In genomic region chr3:189626286-189626685, GRCh38 we compare ENCODE assay signal across 1 cellular context.
TF ChIP-seq lines count a peak whose summit lies in the region.

No MANE protein-coding gene starts in this region.

TF ChIP-seq in H1, 55 proteins besides CTCF, POLR2A, EP300 and RAD21:
- TF ChIP-seq CBX5 (IDR thresholded peaks at IDR 0.05; ENCODE audit: low read depth, low read length) (no peak), TCF12 (IDR thresholded peaks at IDR 0.05; ENCODE audit: low read depth, low read length) (no peak), JUND (IDR thresholded peaks at IDR 0.05; ENCODE audit: low read length) (no peak), GABPA (IDR thresholded peaks at IDR 0.05; ENCODE audit: borderline replicate concordance, insufficient read depth, low read length) (no peak), SP1 (IDR thresholded peaks at IDR 0.05; ENCODE audit: low read depth, low read length) (no peak), CHD1 (IDR thresholded peaks at IDR 0.05; ENCODE audit: low read depth, low read length) (no peak), ASH2L (IDR thresholded peaks at IDR 0.05; ENCODE audit: low read length) (no peak), SIN3A (conservative IDR thresholded peaks at IDR 0.05 in 1 of 2, IDR thresholded peaks at IDR 0.05 in 1 of 2; ENCODE audit: low read depth in 1 of 2, low read length in 2 of 2) (no peak), SAP30 (IDR thresholded peaks at IDR 0.05; ENCODE audit: insufficient read depth, insufficient replicate concordance, low read length) (no peak), TAF7 (optimal IDR thresholded peaks at IDR 0.05; ENCODE audit: borderline replicate concordance, low read depth, low read length) (no peak), TEAD4 (IDR thresholded peaks at IDR 0.05; ENCODE audit: low read depth, low read length) (no peak), POU5F1 (IDR thresholded peaks at IDR 0.05; ENCODE audit: low read depth, low read length) (no peak), SP4 (IDR thresholded peaks at IDR 0.05; ENCODE audit: low read length) (no peak), CTBP2 (IDR thresholded peaks at IDR 0.05; ENCODE audit: borderline replicate concordance, insufficient read depth, insufficient read length, low read length) (no peak), CREB1 (IDR thresholded peaks at IDR 0.05) (no peak), SRF (IDR thresholded peaks at IDR 0.05; ENCODE audit: low read depth, low read length) (no peak), HDAC6 (IDR thresholded peaks at IDR 0.05; ENCODE audit: low read depth, low read length) (no peak), YY1 (IDR thresholded peaks at IDR 0.05; ENCODE audit: low read depth, low read length) (no peak)
